Comparison of ENCODE assay signal across 17 cellular contexts in genomic region chr13:63680704-63681103, GRCh38.
"Had no signal": no experiment of that assay in that cellular context is flagged by ENCODE, and none has a peak within 500 bp of the region (broad histone marks: within the 10 kb centered on the region; RNA-seq: fewer than 3 reads in every experiment).

No MANE protein-coding gene starts in this region.

- H3K36me3 ChIP-seq: thyroid gland had no signal

- H3K4me1 Mint-ChIP-seq: activated CD4-positive, alpha-beta memory T cell treated with anti-CD3 and anti-CD28 coated beads, Interleukin-2, amount 10 ng/mL, durations not matched to agents 7 days and 5 days; activated CD4-positive, alpha-beta T cell treated with anti-CD3 and anti-CD28 coated beads for 36 hours; activated naive CD8-positive, alpha-beta T cell treated with anti-CD3 and anti-CD28 coated beads, Interleukin-2, amount 10 ng/mL, durations not matched to agents 7 days and 5 days; naive B cell had no signal

- H3K9me3 ChIP-seq: thyroid gland had no signal

- H2AFZ ChIP-seq: hepatocyte had no signal

- H3K36me3 Mint-ChIP-seq: activated naive CD8-positive, alpha-beta T cell treated with anti-CD3 and anti-CD28 coated beads, Interleukin-2, amount 10 ng/mL, durations not matched to agents 7 days and 5 days; naive B cell had no signal

- H3K4me3 Mint-ChIP-seq: activated CD4-positive, alpha-beta memory T cell treated with anti-CD3 and anti-CD28 coated beads, Interleukin-2, amount 10 ng/mL, durations not matched to agents 7 days and 5 days; activated CD4-positive, alpha-beta T cell treated with anti-CD3 and anti-CD28 coated beads for 36 hours; activated naive CD8-positive, alpha-beta T cell treated with anti-CD3 and anti-CD28 coated beads, Interleukin-2, amount 10 ng/mL, durations not matched to agents 7 days and 5 days; dendritic cell treated with granulocyte-macrophage colony-stimulating factor and Interleukin-4, amounts not matched to agents 40 ng/mL and 50 ng/mL, for 4 days; naive B cell had no signal

- H3K27ac Mint-ChIP-seq: activated CD4-positive, alpha-beta memory T cell treated with anti-CD3 and anti-CD28 coated beads, Interleukin-2, amount 10 ng/mL, durations not matched to agents 7 days and 5 days; activated CD4-positive, alpha-beta T cell treated with anti-CD3 and anti-CD28 coated beads for 36 hours; activated naive CD8-positive, alpha-beta T cell treated with anti-CD3 and anti-CD28 coated beads, Interleukin-2, amount 10 ng/mL, durations not matched to agents 7 days and 5 days; dendritic cell treated with granulocyte-macrophage colony-stimulating factor and Interleukin-4, amounts not matched to agents 40 ng/mL and 50 ng/mL, for 4 days; naive B cell; progenitor cell of endocrine pancreas had no signal

- H3K27ac ChIP-seq: hepatocyte, thyroid gland had no signal

- H3K4me2 ChIP-seq: hepatocyte, smooth muscle cell had no signal

- H3K79me2 ChIP-seq: hepatocyte had no signal

- H3K4me3 ChIP-seq: hepatocyte, lung, smooth muscle cell, thyroid gland had no signal

- H3K4me1 ChIP-seq: thyroid gland had no signal

- H3K27me3 Mint-ChIP-seq: activated CD4-positive, alpha-beta memory T cell treated with anti-CD3 and anti-CD28 coated beads, Interleukin-2, amount 10 ng/mL, durations not matched to agents 7 days and 5 days; activated CD4-positive, alpha-beta T cell treated with anti-CD3 and anti-CD28 coated beads for 36 hours; activated naive CD8-positive, alpha-beta T cell treated with anti-CD3 and anti-CD28 coated beads, Interleukin-2, amount 10 ng/mL, durations not matched to agents 7 days and 5 days; dendritic cell treated with granulocyte-macrophage colony-stimulating factor and Interleukin-4, amounts not matched to agents 40 ng/mL and 50 ng/mL, for 4 days; naive B cell; progenitor cell of endocrine pancreas had no signal

- DNase-seq: activated CD4-positive, alpha-beta memory T cell treated with anti-CD3 and anti-CD28 coated beads, Interleukin-2, amount 10 ng/mL, durations not matched to agents 7 days and 5 days; activated CD4-positive, alpha-beta T cell treated with anti-CD3 and anti-CD28 coated beads for 36 hours; activated gamma-delta T cell treated with Interleukin-2 at 50 U/mL for 16 hours; activated naive CD8-positive, alpha-beta T cell treated with anti-CD3 and anti-CD28 coated beads, Interleukin-2, amount 10 ng/mL, durations not matched to agents 7 days and 5 days; activated T-cell treated with anti-CD3 and anti-CD28 coated beads, Interleukin-2, amount 50 U/mL, for 48 hours; anterior cingulate cortex; cerebellar nuclear complex; left cardiac atrium; naive B cell; occipital lobe; right cardiac atrium; thyroid gland had no signal

- H3K27me3 ChIP-seq: hepatocyte, thyroid gland had no signal
